ENCODE assay signal across 8 cellular contexts in genomic region chr12:48681738-48682532, GRCh38. TPM values are rescaled to one million over a fixed set of nuclear protein-coding genes. Genes with fewer than 3 reads are reported as not detected.
DNase-seq lines count a peak whose midpoint lies in the region; ATAC-seq and TF ChIP-seq lines count a peak whose summit lies in the region.

A gene with protein sequence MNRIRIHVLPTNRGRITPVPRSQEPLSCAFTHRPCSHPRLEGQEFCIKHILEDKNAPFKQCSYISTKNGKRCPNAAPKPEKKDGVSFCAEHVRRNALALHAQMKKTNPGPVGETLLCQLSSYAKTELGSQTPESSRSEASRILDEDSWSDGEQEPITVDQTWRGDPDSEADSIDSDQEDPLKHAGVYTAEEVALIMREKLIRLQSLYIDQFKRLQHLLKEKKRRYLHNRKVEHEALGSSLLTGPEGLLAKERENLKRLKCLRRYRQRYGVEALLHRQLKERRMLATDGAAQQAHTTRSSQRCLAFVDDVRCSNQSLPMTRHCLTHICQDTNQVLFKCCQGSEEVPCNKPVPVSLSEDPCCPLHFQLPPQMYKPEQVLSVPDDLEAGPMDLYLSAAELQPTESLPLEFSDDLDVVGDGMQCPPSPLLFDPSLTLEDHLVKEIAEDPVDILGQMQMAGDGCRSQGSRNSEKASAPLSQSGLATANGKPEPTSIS (minus strand): TSS chr12:48682238. CDS start chr12:48681632, 606 bp downstream.

- H3K27me3 ChIP-seq in heart left ventricle (no peaks in the 10 kb centered on the region), upper lobe of left lung (no peaks in the 10 kb centered on the region)

- H3K36me3 ChIP-seq in heart left ventricle, result peaks cover 0 to 38% (median 34%) of the 10 kb centered on the region in 9 donors
- H3K36me3 ChIP-seq in upper lobe of left lung, result peaks cover 0 to 30% (median 5%) of the 10 kb centered on the region in 4 donors

- H3K4me3 ChIP-seq in heart left ventricle (peak within 1 kb of the TSS; percentile 77 to 99 (median 92)), upper lobe of left lung (peak within 1 kb of the TSS; percentile 75 to 99 (median 78))

- no peak for TF ChIP-seq CTCF in GM13976 (IDR thresholded peaks at IDR 0.05; ENCODE audit: borderline replicate concordance, control extremely low read depth, extremely low read depth, insufficient read depth, missing control alignments)
- no peak for TF ChIP-seq CTCF in heart left ventricle (IDR thresholded peaks at IDR 0.05)
- peak in 2 of 6 experiments; percentile 14 to 34 for TF ChIP-seq CTCF in upper lobe of left lung (IDR thresholded peaks at IDR 0.05)

- peaks cover 6 to 51% (median 42%) of the 10 kb centered on the region in 12 donors for H3K4me1 ChIP-seq in heart left ventricle
- H3K4me1 ChIP-seq in upper lobe of left lung, result peaks cover 39 to 48% (median 42%) of the 10 kb centered on the region in 4 donors

- intact Hi-C loops in T-helper 1 cell treated with Interleukin-12 subunit alpha and Interleukin-12 subunit beta and Interleukin-4 antibody, amounts not matched to agents 30 ng/mL and 1 ng/mL, for 36 hours (cut with micrococcal nuclease), result loop anchor here (1.0 to 10.0 kb wide), 10 partner anchors 34 to 1430 kb away; partner anchors contain the start of genes ASB8, CACNB3, CCNT1 and COX14
- intact Hi-C loops in heart left ventricle (cut with DNase I) (loop anchor here in 4 of 10 donors (1.0 to 5.0 kb wide), 3 partner anchors 34 to 105 kb away; partner anchors contain the start of genes CCNT1 (in 3 of the 4) and ADCY6 (in 1 of the 4)), posterior cingulate gyrus (cut with DNase I) (loop anchor here (5.0 kb wide), 1 partner anchor 35 kb away; the partner anchor contains the start of gene CCNT1)

- 0 to 1% (median 0%) methylated on average over 31 to 63 of the region's 63 CpGs for WGBS in heart left ventricle, 4 donors
- WGBS in upper lobe of left lung, 2 donors, result 0% methylated on average over 7 to 52 of the region's 63 CpGs

- H3K9me3 ChIP-seq in heart left ventricle, result no peaks in the 10 kb centered on the region
- no peaks in the 10 kb centered on the region for H3K9me3 ChIP-seq in upper lobe of left lung

- peak; percentile 99 for ATAC-seq in HG02870 (IDR thresholded peaks at IDR 0.05; ENCODE audit: unreplicated experiment)
- peak; percentile 98 to 100 (median 99) for ATAC-seq in heart left ventricle
- ATAC-seq in upper lobe of left lung (ENCODE audit: low FRiP score in 2 of 2), result peak; percentile 99 to 100

- H3K27ac ChIP-seq in heart left ventricle (peak within 1 kb of the TSS; percentile 83 to 99 (median 95)), upper lobe of left lung (peak within 1 kb of the TSS; percentile 92 to 98 (median 94))

- DNase-seq in GM13976 (ENCODE audit: low spot score) (peak; percentile 99), NCI-H146 treated with DMSO at 0.1 percent for 48 hours (lab: John Stamatoyannopoulos, UW; ENCODE audit: unreplicated experiment) (peak; percentile 97), amniotic epithelial cell (ENCODE audit: low read depth) (peak; percentile 99), heart left ventricle (peak; percentile 98 to 99 (median 99)), posterior cingulate gyrus (peak; percentile 97 to 100 (median 98)), upper lobe of left lung (peak; percentile 94 to 99)

- TF ChIP-seq EP300 in upper lobe of left lung (IDR thresholded peaks at IDR 0.05), result peak in 1 of 4 donors; percentile 18

- in situ Hi-C loops in GM13976 (cut with MboI; ENCODE audit: low sequenced_read_pairs, unreplicated experiment), result no loop called here

- TF ChIP-seq POLR2A in heart left ventricle (IDR thresholded peaks at IDR 0.05) (peak; percentile 93 to 99), upper lobe of left lung (IDR thresholded peaks at IDR 0.05) (peak; percentile 89 to 100 (median 99))

RNA-seq across cellular contexts. Expression of the gene that starts here (rescaled TPM):
- 46.1 and 48.9 TPM in 2 replicates for total RNA-seq in T-helper 1 cell treated with Interleukin-12 subunit alpha and Interleukin-12 subunit beta and Interleukin-4 antibody, amounts not matched to agents 30 ng/mL and 1 ng/mL, for 36 hours
- total RNA-seq in heart left ventricle (10 to 100 TPM; 20.1 to 34.4 (median 24.0) TPM), upper lobe of left lung (10 to 100 TPM; 13.2 to 60.5 (median 26.3) TPM)
- polyA plus RNA-seq in heart left ventricle, result 10 to 100 TPM; 22.1 to 35.6 TPM

Comparison
In these comparisons a context has a peak if more than half of its experiments do, and no peak if none do; other contexts are left out.
1. Peak in every context shown above with its lines: DNase-seq, ATAC-seq, H3K4me3 ChIP-seq and H3K27ac ChIP-seq.